In the genomic region with DNA sequence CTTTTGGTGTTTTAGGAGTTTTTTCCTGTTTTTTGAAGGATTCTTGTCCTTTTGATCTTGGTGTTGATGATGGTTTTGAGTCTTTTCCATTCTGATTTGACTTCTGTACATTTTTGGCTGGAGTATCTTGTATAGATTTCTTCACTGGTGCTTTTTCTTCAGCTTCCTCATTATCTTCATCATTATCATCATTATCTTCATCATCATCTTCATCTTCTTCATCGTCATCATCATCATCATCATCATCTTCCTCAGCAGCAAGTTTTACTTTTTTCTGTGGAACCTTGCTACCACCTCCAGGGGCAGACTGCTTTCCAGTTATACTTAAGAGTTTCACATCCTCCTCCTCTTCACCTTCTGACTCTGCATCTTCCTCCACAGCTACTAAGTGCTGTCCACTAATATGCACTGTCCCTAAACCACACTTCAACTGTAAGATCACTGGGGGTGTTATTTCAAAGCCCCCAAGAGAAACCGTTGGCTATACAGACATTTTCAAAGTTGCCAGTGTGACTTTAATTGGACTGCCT, we compare ENCODE assay signal across 16 cellular contexts. TPM values are rescaled to one million over a fixed set of nuclear protein-coding genes. Genes with fewer than 3 reads are reported as not detected.
"Had no signal": no experiment of that assay in that cellular context is flagged by ENCODE, and none has a peak within 500 bp of the region (broad histone marks: within the 10 kb centered on the region; RNA-seq: fewer than 3 reads in every experiment).

No MANE protein-coding gene starts in this region.

RNA-seq across cellular contexts. Expression of gene OIT3, which starts 24.3 kb away (rescaled TPM):
- total RNA-seq: kidney; naive thymus-derived CD8-positive, alpha-beta T cell; smooth muscle cell; vagina had no signal
- polyA plus RNA-seq: immature natural killer cell; mammary epithelial cell; naive thymus-derived CD8-positive, alpha-beta T cell had no signal

RNA-seq across cellular contexts. Expression of gene PLA2G12B, which starts 36.7 kb away (rescaled TPM):
- total RNA-seq: mammary epithelial cell; mucosa of gallbladder; naive thymus-derived CD8-positive, alpha-beta T cell; neural crest cell; occipital lobe; ovary; pulmonary artery endothelial cell; skeletal muscle tissue; smooth muscle cell; testis; thyroid gland; urinary bladder; vagina had no signal
- polyA plus RNA-seq: immature natural killer cell; mammary epithelial cell; naive thymus-derived CD8-positive, alpha-beta T cell; ovary; smooth muscle cell; stomach; urinary bladder had no signal
